In genomic region chr4:165288639-165289428, GRCh38 we compare ENCODE assay signal across 9 cellular contexts. TPM values are rescaled to one million over a fixed set of nuclear protein-coding genes. Genes with fewer than 3 reads are reported as not detected.
DNase-seq lines count a peak whose midpoint lies in the region; ATAC-seq, FAIRE-seq and TF ChIP-seq lines count a peak whose summit lies in the region.
"Had no signal": no experiment of that assay in that cellular context is flagged by ENCODE, and none has a peak within 500 bp of the region (broad histone marks: within the 10 kb centered on the region; RNA-seq: fewer than 3 reads in every experiment).

No MANE protein-coding gene starts in this region.

- H3K27ac Mint-ChIP-seq in astrocyte (ENCODE audit: unreplicated experiment) (peak overlapping the region; percentile 11), osteocyte (ENCODE audit: unreplicated experiment) (peak overlapping the region; percentile 46)

- peaks cover 3% of the 10 kb centered on the region for H3K4me1 ChIP-seq in astrocyte (ENCODE audit: insufficient read depth, low read length)

- H4K20me1 ChIP-seq in astrocyte (ENCODE audit: insufficient read depth, low read length) = no peaks in the 10 kb centered on the region

- no peaks in the 10 kb centered on the region for H3K27me3 Mint-ChIP-seq in astrocyte (ENCODE audit: low read depth, unreplicated experiment)
- H3K27me3 Mint-ChIP-seq in osteocyte (ENCODE audit: unreplicated experiment) = no peaks in the 10 kb centered on the region

- no peak overlapping the region for H3K9ac ChIP-seq in astrocyte (ENCODE audit: low read length)

- H3K9me3 Mint-ChIP-seq in astrocyte (ENCODE audit: unreplicated experiment) = peaks cover 6% of the 10 kb centered on the region
- no peaks in the 10 kb centered on the region for H3K9me3 Mint-ChIP-seq in osteocyte (ENCODE audit: unreplicated experiment)

- no peak overlapping the region for H3K27ac ChIP-seq in astrocyte (ENCODE audit: low read depth, low read length)
- H3K27ac ChIP-seq in substantia nigra (ENCODE audit: low read depth, low read length, poor library complexity, severe bottlenecking) = no peak overlapping the region

- peak; percentile 14 for ATAC-seq in HG03103 (IDR thresholded peaks at IDR 0.05; ENCODE audit: low read depth, unreplicated experiment)

- peak overlapping the region; percentile 18 for H3K4me2 ChIP-seq in astrocyte (ENCODE audit: low read length)

- H3K36me3 ChIP-seq in astrocyte (ENCODE audit: insufficient read depth, low read length) = no peaks in the 10 kb centered on the region

- TF ChIP-seq CTCF in astrocyte (IDR thresholded peaks at IDR 0.05; ENCODE audit: insufficient read depth, low read depth, low read length) = no peak
- no peak for TF ChIP-seq CTCF in osteocyte (IDR thresholded peaks at IDR 0.05)

- H3K4me3 ChIP-seq in astrocyte (ENCODE audit: insufficient read depth, low read depth, low read length) = no peak overlapping the region

- H2AFZ ChIP-seq in astrocyte (ENCODE audit: low read depth, low read length) = no peak overlapping the region

- peaks cover 16% of the 10 kb centered on the region for H3K4me1 Mint-ChIP-seq in astrocyte (ENCODE audit: low read depth, unreplicated experiment)
- H3K4me1 Mint-ChIP-seq in osteocyte (ENCODE audit: unreplicated experiment) = peaks cover 21% of the 10 kb centered on the region

- FAIRE-seq in astrocyte (lab: Jason Lieb, UNC) = no peak
- FAIRE-seq: endothelial cell of umbilical vein had no signal

- H3K79me2 ChIP-seq in astrocyte (ENCODE audit: insufficient read depth, low read length) = no peaks in the 10 kb centered on the region

- in situ Hi-C loops in G401 (cut with HindIII; ENCODE audit: low sequenced_read_pairs) = no loop called here

- peaks cover 11% of the 10 kb centered on the region for H3K36me3 Mint-ChIP-seq in astrocyte (ENCODE audit: low read depth, unreplicated experiment)
- peaks cover 13% of the 10 kb centered on the region for H3K36me3 Mint-ChIP-seq in osteocyte (ENCODE audit: unreplicated experiment)

- H3K9me3 ChIP-seq in astrocyte (ENCODE audit: insufficient read depth, low read depth, low read length) = no peaks in the 10 kb centered on the region

- no peaks in the 10 kb centered on the region for H3K27me3 ChIP-seq in astrocyte (ENCODE audit: insufficient read depth, low read length)

- DNase-seq in NCI-H2171 treated with DMSO at 0.1 percent for 48 hours (lab: John Stamatoyannopoulos, UW) (peak; percentile 38), NCI-H2171 (lab: John Stamatoyannopoulos, UW) (no peak), astrocyte (ENCODE audit: low read depth) (peak; percentile 54), osteocyte (ENCODE audit: extremely low spot score, unreplicated experiment) (no peak), G401 (ENCODE audit: low spot score) (no peak), substantia nigra (lab: John Stamatoyannopoulos, UW) (no peak)
- DNase-seq in activated CD4-positive, alpha-beta T cell treated with anti-CD3 and anti-CD28 coated beads for 1 hour = no peak

- H3K4me3 Mint-ChIP-seq in astrocyte (ENCODE audit: unreplicated experiment) (no peak overlapping the region), osteocyte (ENCODE audit: unreplicated experiment) (no peak overlapping the region)

RNA-seq across cellular contexts. Expression of gene MSMO1, which starts 38.6 kb away (rescaled TPM):
- total RNA-seq in astrocyte (136 and 179 TPM in 2 replicates), osteocyte (34.9 and 36.9 TPM in 2 replicates)
- 52.2 and 66.8 TPM in 2 replicates for total RNA-seq in G401 (2014; rRNA removed; shearing (Covaris generic))

Comparison
In these comparisons a context has a peak if more than half of its experiments do, and no peak if none do; other contexts are left out.
1. DNase-seq: peak in NCI-H2171 treated with DMSO at 0.1 percent for 48 hours (single experiment) and astrocyte (single experiment); none in NCI-H2171 (single experiment), osteocyte (single experiment), G401 (single experiment), activated CD4-positive, alpha-beta T cell treated with anti-CD3 and anti-CD28 coated beads for 1 hour (single experiment) and substantia nigra (0 of 49).